Comparison of ENCODE assay signal across 10 cellular contexts in the genomic region with DNA sequence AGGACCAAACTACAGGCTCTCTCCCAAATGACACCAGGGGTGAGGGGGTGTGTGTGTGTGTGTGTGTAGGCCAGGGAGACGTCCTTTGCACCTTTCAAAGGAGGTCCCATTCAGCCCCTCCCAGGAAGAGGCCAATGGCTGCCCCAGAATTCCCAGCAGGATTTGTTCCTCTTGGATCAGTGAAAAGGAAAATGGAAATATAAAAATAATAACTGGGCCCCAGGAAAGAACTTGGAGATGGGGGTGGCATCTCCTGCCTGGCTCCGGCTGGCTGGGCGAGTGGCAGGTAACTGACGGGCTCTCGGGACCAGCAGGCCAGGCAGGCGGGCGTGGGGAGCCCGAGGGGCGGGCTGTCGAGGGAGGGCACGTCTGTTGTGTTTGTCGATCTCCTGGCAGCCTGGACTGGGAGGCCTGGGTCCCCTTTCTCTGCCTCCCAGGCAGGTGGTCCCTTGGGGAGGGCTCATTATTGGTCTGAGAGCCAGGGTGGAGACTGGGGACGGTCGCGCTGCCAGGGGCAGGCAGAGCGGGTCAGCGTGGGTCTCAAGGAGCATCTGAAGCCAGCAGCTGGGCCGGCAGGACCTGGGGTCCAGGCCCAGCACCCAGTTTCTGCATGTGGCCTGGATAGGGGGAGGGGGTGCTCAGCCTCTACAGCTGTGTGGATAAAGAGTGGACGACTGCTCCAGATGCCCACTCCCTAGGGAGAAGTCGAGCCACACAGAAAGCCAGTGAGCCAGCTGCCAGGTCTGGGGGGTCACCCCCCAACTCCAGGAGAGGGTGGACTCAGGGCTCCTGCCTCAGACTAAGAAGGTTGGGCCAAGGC. TPM values are rescaled to one million over a fixed set of nuclear protein-coding genes. Genes with fewer than 3 reads are reported as not detected.
DNase-seq lines count a peak whose midpoint lies in the region; ATAC-seq and TF ChIP-seq lines count a peak whose summit lies in the region.
"Had no signal": no experiment of that assay in that cellular context is flagged by ENCODE, and none has a peak within 500 bp of the region (broad histone marks: within the 10 kb centered on the region; RNA-seq: fewer than 3 reads in every experiment).

No MANE protein-coding gene starts in this region.

- H3K4me3 ChIP-seq in NB4 (ENCODE audit: low read depth, low read length), result no peak overlapping the region
- H3K4me3 ChIP-seq in choroid plexus epithelial cell (ENCODE audit: low read depth, low read length), result peak overlapping the region; percentile 82
- peak overlapping the region in 1 of 2 donors; percentile 68 for H3K4me3 ChIP-seq in neuronal stem cell (ENCODE audit: low read length in 2 of 2)
- no peak overlapping the region for H3K4me3 ChIP-seq in ovary
- H3K4me3 ChIP-seq in upper lobe of left lung, result no peak overlapping the region

- H3K18ac ChIP-seq in neuronal stem cell (ENCODE audit: low read length), result peak overlapping the region; percentile 96

- no peak for ATAC-seq in upper lobe of left lung (ENCODE audit: low FRiP score in 2 of 2)

- intact Hi-C loops in ovary (cut with DNase I), result no loop called here

- peak overlapping the region; percentile 84 for H2BK5ac ChIP-seq in neuronal stem cell (ENCODE audit: low read length)

- peak overlapping the region; percentile 62 for H3K23ac ChIP-seq in neuronal stem cell (ENCODE audit: low read depth, low read length, poor library complexity)

- no peak for TF ChIP-seq EP300 in ovary (IDR thresholded peaks at IDR 0.05)
- no peak for TF ChIP-seq EP300 in upper lobe of left lung (IDR thresholded peaks at IDR 0.05)

- TF ChIP-seq CTCF in NB4 (IDR thresholded peaks at IDR 0.05; ENCODE audit: low read depth, low read length), result no peak
- no peak for TF ChIP-seq CTCF in choroid plexus epithelial cell (conservative IDR thresholded peaks at IDR 0.05; ENCODE audit: low read depth, low read length)
- no peak for TF ChIP-seq CTCF in ovary (IDR thresholded peaks at IDR 0.05)
- TF ChIP-seq CTCF in upper lobe of left lung (IDR thresholded peaks at IDR 0.05), result no peak

- H3K4me2 ChIP-seq in neuronal stem cell (ENCODE audit: insufficient read depth, low read length, poor library complexity, severe bottlenecking), result peak overlapping the region; percentile 81

- H2AK5ac ChIP-seq in neuronal stem cell (ENCODE audit: low read depth, low read length), result peak overlapping the region; percentile 96

- no peak overlapping the region for H2AFZ ChIP-seq in neuronal stem cell (ENCODE audit: low read length)

- no peak overlapping the region for H3K9ac ChIP-seq in neuronal stem cell (ENCODE audit: low read depth, low read length, poor library complexity)

- no peaks in the 10 kb centered on the region for H3K79me1 ChIP-seq in neuronal stem cell (ENCODE audit: low read depth, low read length)

- no peak overlapping the region for H3K4ac ChIP-seq in neuronal stem cell (ENCODE audit: low read length)

- H4K91ac ChIP-seq in neuronal stem cell (ENCODE audit: low read depth, low read length, poor library complexity), result peak overlapping the region; percentile 56

- H3K9me3 ChIP-seq in neuronal stem cell (replicated peaks in 1 of 2; ENCODE audit: control insufficient read depth in 2 of 2, insufficient read depth in 1 of 2, low read depth in 1 of 2, low read length in 2 of 2) (no peaks in the 10 kb centered on the region), ovary (no peaks in the 10 kb centered on the region), upper lobe of left lung (no peaks in the 10 kb centered on the region)

- DNase-seq in DMS79 treated with DMSO at 0.1 percent for 48 hours (lab: John Stamatoyannopoulos, UW) (peak; percentile 37), DMS79 (lab: John Stamatoyannopoulos, UW) (no peak), NB4 (ENCODE audit: low read depth) (peak; percentile 31), choroid plexus epithelial cell (ENCODE audit: low read depth) (no peak), neuronal stem cell (ENCODE audit: low spot score) (no peak), CD1c-positive myeloid dendritic cell (ENCODE audit: extremely low spot score) (no peak), ovary (no peak), upper lobe of left lung (no peak)
- DNase-seq: 8988T, SHP77 had no signal

- H3K36me3 ChIP-seq in neuronal stem cell (replicated peaks in 1 of 2; ENCODE audit: control insufficient read depth in 2 of 2, insufficient read depth in 2 of 2, low read length in 2 of 2) (no peaks in the 10 kb centered on the region), ovary (no peaks in the 10 kb centered on the region), upper lobe of left lung (no peaks in the 10 kb centered on the region)

- TF ChIP-seq POLR2A in NB4 (IDR thresholded peaks at IDR 0.05; ENCODE audit: extremely low read depth, insufficient read length) (no peak), ovary (IDR thresholded peaks at IDR 0.05) (no peak), upper lobe of left lung (IDR thresholded peaks at IDR 0.05) (no peak)

- no CpG with 5 or more reads among the region's 20 CpGs for WGBS in neuronal stem cell (ENCODE audit: extremely low coverage in 2 of 2, insufficient read length in 2 of 2, insufficient replicate concordance in 1 of 2), 2 donors
- WGBS in ovary, 3 donors, result 80 to 83% (median 82%) methylated on average over 20 of the region's 20 CpGs
- WGBS in upper lobe of left lung, 2 donors, result 84 to 88% methylated on average over 12 to 20 of the region's 20 CpGs

- no peak overlapping the region for H4K8ac ChIP-seq in neuronal stem cell (ENCODE audit: low read depth, low read length)

- peak overlapping the region; percentile 80 for H2BK12ac ChIP-seq in neuronal stem cell (ENCODE audit: low read length)

- peak overlapping the region; percentile 76 for H2BK15ac ChIP-seq in neuronal stem cell (ENCODE audit: low read length)

- H3K27me3 ChIP-seq in neuronal stem cell (ENCODE audit: control insufficient read depth in 3 of 3, insufficient read depth in 3 of 3, low read depth in 1 of 3, low read length in 3 of 3) (peaks cover 0 to 19% (median 16%) of the 10 kb centered on the region in 3 experiments), ovary (no peaks in the 10 kb centered on the region), upper lobe of left lung (peaks cover 0 to 30% (median 14%) of the 10 kb centered on the region in 4 donors)

- peak overlapping the region; percentile 48 for H3K27ac ChIP-seq in neuronal stem cell (replicated peaks; ENCODE audit: low read length)
- no peak overlapping the region for H3K27ac ChIP-seq in ovary
- H3K27ac ChIP-seq in upper lobe of left lung, result no peak overlapping the region

- H3K4me1 ChIP-seq in neuronal stem cell (ENCODE audit: control insufficient read depth in 2 of 2, insufficient read depth in 1 of 2, low read depth in 1 of 2, low read length in 2 of 2), result peaks cover 21 to 28% of the 10 kb centered on the region in 2 donors
- peaks cover 6% of the 10 kb centered on the region for H3K4me1 ChIP-seq in ovary (ENCODE audit: insufficient read depth)
- H3K4me1 ChIP-seq in upper lobe of left lung, result peaks cover 16 to 34% (median 22%) of the 10 kb centered on the region in 4 donors

- peak overlapping the region; percentile 50 for H3K14ac ChIP-seq in neuronal stem cell (ENCODE audit: low read length)

- peak overlapping the region; percentile 61 for H2BK120ac ChIP-seq in neuronal stem cell (ENCODE audit: low read depth, low read length)

RNA-seq across cellular contexts. Expression of gene NOL4L, which starts 3.1 kb away (rescaled TPM):
- polyA plus RNA-seq in neuronal stem cell (2013, experiment 1 of 2), result 27.2 TPM
- 27.3 TPM for polyA plus RNA-seq in neuronal stem cell (2013, experiment 2 of 2)
- 10 to 100 TPM in 5 of 7 donors, 1 to 10 TPM in 2; 3.3 to 17.1 (median 10.7) TPM for total RNA-seq in ovary
- polyA plus RNA-seq in ovary, result 1 to 10 TPM; 3.8 to 7.6 TPM
- total RNA-seq in upper lobe of left lung, result 10 to 100 TPM; 13.4 to 40.2 (median 19.0) TPM

Comparison
In these comparisons a context has a peak if more than half of its experiments do, and no peak if none do; other contexts are left out.
1. DNase-seq: peak in DMS79 treated with DMSO at 0.1 percent for 48 hours (single experiment) and NB4 (single experiment); none in DMS79 (single experiment), choroid plexus epithelial cell (single experiment), neuronal stem cell (single experiment), CD1c-positive myeloid dendritic cell (single experiment), ovary (0 of 5) and upper lobe of left lung (0 of 2).